20 cellular contexts compared by ENCODE assay signal in the genomic region with DNA sequence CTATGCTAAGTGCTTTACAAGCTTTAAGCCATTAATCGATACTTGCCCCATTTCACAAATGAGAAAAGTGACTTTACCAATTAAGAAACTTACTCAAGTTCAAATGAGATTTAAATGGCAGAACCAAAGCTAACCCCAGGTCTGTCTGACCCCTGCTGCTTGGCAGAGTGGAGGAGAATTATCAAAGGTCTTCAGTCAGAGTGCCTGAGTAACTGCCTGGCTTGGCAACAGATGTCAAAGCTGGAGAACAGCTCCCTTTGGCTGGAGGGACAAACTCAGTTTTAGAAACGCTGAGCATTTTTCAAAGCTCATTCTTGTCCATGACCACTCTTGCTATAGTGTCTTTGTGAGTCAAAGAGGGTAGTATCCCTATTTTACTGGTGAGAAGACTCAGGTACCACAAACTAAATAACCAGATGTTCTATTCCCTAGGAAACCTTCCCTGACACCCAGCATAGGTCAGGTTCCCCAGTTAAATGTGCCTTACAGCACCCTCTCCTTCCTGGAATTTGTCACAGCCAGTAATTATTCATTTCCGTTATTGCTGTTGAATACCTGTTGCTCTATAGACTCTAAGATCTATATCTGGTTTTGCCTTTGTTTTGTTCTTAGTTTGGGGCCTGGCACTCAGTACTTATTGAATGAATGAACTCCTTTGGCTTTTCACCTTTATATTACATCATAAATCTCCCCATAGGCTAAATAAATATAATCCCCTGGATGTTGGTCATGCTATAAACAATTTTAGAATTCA. TPM values are rescaled to one million over a fixed set of nuclear protein-coding genes. Genes with fewer than 3 reads are reported as not detected.
DNase-seq lines count a peak whose midpoint lies in the region; ATAC-seq, FAIRE-seq and TF ChIP-seq lines count a peak whose summit lies in the region.
"Had no signal": no experiment of that assay in that cellular context is flagged by ENCODE, and none has a peak within 500 bp of the region (broad histone marks: within the 10 kb centered on the region; RNA-seq: fewer than 3 reads in every experiment).

No MANE protein-coding gene starts in this region.

- ATAC-seq in activated CD4-positive, alpha-beta T cell treated with anti-CD3 and anti-CD28 coated beads for 36 hours, result peak; percentile 26
- ATAC-seq in foreskin keratinocyte (no peak), HG03457 (IDR thresholded peaks at IDR 0.05; ENCODE audit: unreplicated experiment) (no peak)

- no peak overlapping the region for H3K4me3 Mint-ChIP-seq in activated CD4-positive, alpha-beta T cell treated with anti-CD3 and anti-CD28 coated beads for 36 hours
- no peak overlapping the region for H3K4me3 Mint-ChIP-seq in endodermal cell
- H3K4me3 Mint-ChIP-seq in CD8-positive, alpha-beta memory T cell, result no peak overlapping the region
- H3K4me3 Mint-ChIP-seq: HFFc6 had no signal

- POLR2A ChIA-PET in activated CD4-positive, alpha-beta T cell treated with anti-CD3 and anti-CD28 coated beads for 36 hours (lab: Charles Lee), result no interaction called here
- POLR2A ChIA-PET in CD8-positive, alpha-beta memory T cell (lab: Charles Lee), result no interaction called here

- intact Hi-C loops in activated CD4-positive, alpha-beta T cell treated with anti-CD3 and anti-CD28 coated beads for 36 hours (cut with DNase I, micrococcal nuclease), result no loop called here

- H3K9me3 ChIP-seq in OCI-LY3 (ENCODE audit: insufficient read depth, low read length) (no peaks in the 10 kb centered on the region), endodermal cell (ENCODE audit: control insufficient read depth, low read length) (no peaks in the 10 kb centered on the region), small intestine (ENCODE audit: control insufficient read depth, low read depth) (no peaks in the 10 kb centered on the region)
- H3K9me3 ChIP-seq in CD8-positive, alpha-beta memory T cell (ENCODE audit: low read length), result no peaks in the 10 kb centered on the region
- H3K9me3 ChIP-seq: BLaER1, SK-N-SH had no signal

- H4K20me1 ChIP-seq in OCI-LY3 (ENCODE audit: insufficient read depth, low read length), result no peaks in the 10 kb centered on the region
- H4K20me1 ChIP-seq: BLaER1 had no signal

- no peaks in the 10 kb centered on the region for H3K9me3 Mint-ChIP-seq in activated CD4-positive, alpha-beta T cell treated with anti-CD3 and anti-CD28 coated beads for 36 hours (ENCODE audit: low read depth)
- H3K9me3 Mint-ChIP-seq in endodermal cell, result no peaks in the 10 kb centered on the region
- no peaks in the 10 kb centered on the region for H3K9me3 Mint-ChIP-seq in CD8-positive, alpha-beta memory T cell
- H3K9me3 Mint-ChIP-seq: HFFc6, IgD-negative memory B cell had no signal

- FAIRE-seq in small intestine (lab: Jason Lieb, UNC), result no peak
- FAIRE-seq: GM19239, RCC 7860 had no signal

- DNase-seq in activated CD4-positive, alpha-beta T cell treated with anti-CD3 and anti-CD28 coated beads for 36 hours, result no peak
- DNase-seq in activated CD4-positive, alpha-beta T cell treated with anti-CD3 and anti-CD28 coated beads for 4 hours, result no peak
- DNase-seq in endodermal cell (peak; percentile 47), small intestine (peak; percentile 73), foreskin keratinocyte (no peak)
- no peak for DNase-seq in CD8-positive, alpha-beta memory T cell
- DNase-seq: HFFc6, NCI-H1436, NCI-H2029, NCI-H2171 treated with DMSO at 0.1 percent for 48 hours, NCI-H446 treated with DMSO at 0.1 percent for 48 hours, NCI-H748 treated with DMSO at 0.1 percent for 48 hours, SHP77, SK-N-SH had no signal

- no peak overlapping the region for H3K9ac ChIP-seq in OCI-LY3 (ENCODE audit: low read length)
- H3K9ac ChIP-seq in endodermal cell (ENCODE audit: extremely low read depth, low read length, poor library complexity, severe bottlenecking), result no peak overlapping the region
- H3K9ac ChIP-seq: BLaER1, SK-N-SH had no signal

- no peak overlapping the region for H2AFZ ChIP-seq in OCI-LY3 (ENCODE audit: low read depth, low read length)

- H3K4me1 ChIP-seq in OCI-LY3 (ENCODE audit: low read length), result peaks cover 50% of the 10 kb centered on the region
- H3K4me1 ChIP-seq in endodermal cell (ENCODE audit: control insufficient read depth, insufficient read depth, low read length), result peaks cover 6% of the 10 kb centered on the region
- H3K4me1 ChIP-seq in small intestine (ENCODE audit: control insufficient read depth in 2 of 2, insufficient read depth in 1 of 2, low read depth in 1 of 2, low read length in 1 of 2), result peaks cover 0 to 7% of the 10 kb centered on the region in 2 donors
- H3K4me1 ChIP-seq in foreskin keratinocyte, result peaks cover 10% of the 10 kb centered on the region
- no peaks in the 10 kb centered on the region for H3K4me1 ChIP-seq in CD8-positive, alpha-beta memory T cell (ENCODE audit: insufficient read depth, low read length)

- peaks cover 5% of the 10 kb centered on the region for H3K4me1 Mint-ChIP-seq in activated CD4-positive, alpha-beta T cell treated with anti-CD3 and anti-CD28 coated beads for 36 hours
- peaks cover 27% of the 10 kb centered on the region for H3K4me1 Mint-ChIP-seq in endodermal cell
- peaks cover 4 to 5% (median 5%) of the 10 kb centered on the region in 3 donors for H3K4me1 Mint-ChIP-seq in CD8-positive, alpha-beta memory T cell

- H3K27me3 Mint-ChIP-seq in activated CD4-positive, alpha-beta T cell treated with anti-CD3 and anti-CD28 coated beads for 36 hours, result peaks cover 31% of the 10 kb centered on the region
- H3K27me3 Mint-ChIP-seq in endodermal cell (ENCODE audit: insufficient read depth), result peaks cover 4% of the 10 kb centered on the region
- H3K27me3 Mint-ChIP-seq in CD8-positive, alpha-beta memory T cell, result peaks cover 13 to 33% of the 10 kb centered on the region in 2 donors
- H3K27me3 Mint-ChIP-seq: IgD-negative memory B cell had no signal

- peak overlapping the region; percentile 64 for H3K4me2 ChIP-seq in OCI-LY3 (ENCODE audit: low read length)
- H3K4me2 ChIP-seq: SK-N-SH had no signal

- no peaks in the 10 kb centered on the region for H3K36me3 Mint-ChIP-seq in activated CD4-positive, alpha-beta T cell treated with anti-CD3 and anti-CD28 coated beads for 36 hours (ENCODE audit: low read depth)
- peaks cover 2% of the 10 kb centered on the region for H3K36me3 Mint-ChIP-seq in endodermal cell (ENCODE audit: low read depth)
- H3K36me3 Mint-ChIP-seq in CD8-positive, alpha-beta memory T cell, result peaks cover 0 to 3% (median 0%) of the 10 kb centered on the region in 3 donors

- CTCF ChIA-PET in activated CD4-positive, alpha-beta T cell treated with anti-CD3 and anti-CD28 coated beads for 36 hours (lab: Charles Lee), result interaction anchor here (0.5 to 1.3 kb wide), 8 partner anchors 9 to 777 kb away, joined by 3 to 5 read pairs (median 3); no protein-coding TSS in a partner anchor
- CTCF ChIA-PET in CD8-positive, alpha-beta memory T cell (lab: Charles Lee), result interaction anchor here (1.3 kb wide), 1 partner anchor 56 kb away, joined by 3 read pairs; no protein-coding TSS in a partner anchor

- TF ChIP-seq CTCF in OCI-LY3 (IDR thresholded peaks at IDR 0.05; ENCODE audit: low read depth, low read length) (no peak), endodermal cell (conservative IDR thresholded peaks at IDR 0.05) (no peak), foreskin keratinocyte (conservative IDR thresholded peaks at IDR 0.05) (no peak)

- H3K27ac ChIP-seq in OCI-LY3 (ENCODE audit: low read length), result no peak overlapping the region
- no peak overlapping the region for H3K27ac ChIP-seq in endodermal cell (ENCODE audit: low read depth, low read length)
- H3K27ac ChIP-seq in small intestine (ENCODE audit: low read depth in 1 of 2, low read length in 1 of 2), result peak overlapping the region; percentile 37 to 54
- no peak overlapping the region for H3K27ac ChIP-seq in foreskin keratinocyte
- H3K27ac ChIP-seq in CD8-positive, alpha-beta memory T cell (ENCODE audit: low read depth, low read length), result no peak overlapping the region
- H3K27ac ChIP-seq: BLaER1 had no signal

- 91 to 100% methylated on average over 2 to 3 of the region's 3 CpGs for WGBS in endodermal cell (ENCODE audit: insufficient coverage in 1 of 2, insufficient read length in 1 of 2), 2 experiments
- WGBS in small intestine, 3 donors, result 21 to 65% (median 33%) methylated on average over 3 of the region's 3 CpGs

- H3K27ac Mint-ChIP-seq in activated CD4-positive, alpha-beta T cell treated with anti-CD3 and anti-CD28 coated beads for 36 hours, result no peak overlapping the region
- H3K27ac Mint-ChIP-seq in endodermal cell, result no peak overlapping the region
- no peak overlapping the region for H3K27ac Mint-ChIP-seq in CD8-positive, alpha-beta memory T cell
- H3K27ac Mint-ChIP-seq: HFFc6, IgD-negative memory B cell had no signal

- no peaks in the 10 kb centered on the region for H3K27me3 ChIP-seq in OCI-LY3 (ENCODE audit: low read depth, low read length)
- no peaks in the 10 kb centered on the region for H3K27me3 ChIP-seq in endodermal cell (ENCODE audit: control insufficient read depth, insufficient read depth, low read length, poor library complexity, severe bottlenecking)
- H3K27me3 ChIP-seq in small intestine (ENCODE audit: control insufficient read depth in 2 of 2, insufficient read depth in 2 of 2, low read length in 2 of 2), result no peaks in the 10 kb centered on the region
- H3K27me3 ChIP-seq in foreskin keratinocyte, result no peaks in the 10 kb centered on the region
- no peaks in the 10 kb centered on the region for H3K27me3 ChIP-seq in CD8-positive, alpha-beta memory T cell (ENCODE audit: insufficient read depth, low read length, poor library complexity, severe bottlenecking)
- H3K27me3 ChIP-seq: BLaER1 had no signal

- H3K79me2 ChIP-seq in OCI-LY3 (ENCODE audit: low read length), result no peaks in the 10 kb centered on the region

- H3K4me3 ChIP-seq in OCI-LY3 (ENCODE audit: low read length), result no peak overlapping the region
- H3K4me3 ChIP-seq in endodermal cell (ENCODE audit: low read length), result no peak overlapping the region
- no peak overlapping the region for H3K4me3 ChIP-seq in small intestine (ENCODE audit: low read depth in 1 of 2, low read length in 2 of 2)
- no peak overlapping the region for H3K4me3 ChIP-seq in CD8-positive, alpha-beta memory T cell (ENCODE audit: low read length)
- H3K4me3 ChIP-seq: BLaER1 had no signal

- H3K36me3 ChIP-seq in OCI-LY3 (replicated peaks; ENCODE audit: low read depth, low read length) (no peaks in the 10 kb centered on the region), endodermal cell (ENCODE audit: control insufficient read depth, insufficient read depth, low read length) (no peaks in the 10 kb centered on the region), small intestine (ENCODE audit: control insufficient read depth in 2 of 2, insufficient read depth in 2 of 2, low read length in 2 of 2) (no peaks in the 10 kb centered on the region)
- H3K36me3 ChIP-seq in CD8-positive, alpha-beta memory T cell (ENCODE audit: insufficient read depth, low read length), result no peaks in the 10 kb centered on the region
- H3K36me3 ChIP-seq: BLaER1 had no signal

RNA-seq across cellular contexts. Expression of gene BCAR3, which starts 5.0 kb away (rescaled TPM):
- total RNA-seq in activated CD4-positive, alpha-beta T cell treated with anti-CD3 and anti-CD28 coated beads for 36 hours, result under 1 TPM; 0.46 to 0.54 TPM
- total RNA-seq in endodermal cell (10 to 100 TPM; 32.7 to 48.7 TPM), foreskin keratinocyte (138 and 139 TPM in 2 replicates)
- polyA plus RNA-seq in endodermal cell (2013, experiment 1 of 2), result 23.9 TPM
- 30.7 TPM for polyA plus RNA-seq in endodermal cell (2013, experiment 2 of 2)
- polyA plus RNA-seq in small intestine (10 to 100 TPM; 15.9 to 26.2 (median 21.9) TPM), foreskin keratinocyte (71.2 and 80.6 TPM in 2 replicates)
- under 1 TPM; 0.62 to 0.77 TPM for total RNA-seq in CD8-positive, alpha-beta memory T cell
- polyA plus RNA-seq in CD8-positive, alpha-beta memory T cell, result 0.32 TPM

Comparison
In these comparisons a context has a peak if more than half of its experiments do, and no peak if none do; other contexts are left out.
1. DNase-seq: peak in endodermal cell (single experiment) and small intestine (single experiment); none in activated CD4-positive, alpha-beta T cell treated with anti-CD3 and anti-CD28 coated beads for 36 hours (single experiment), activated CD4-positive, alpha-beta T cell treated with anti-CD3 and anti-CD28 coated beads for 4 hours (0 of 2), foreskin keratinocyte (0 of 2) and CD8-positive, alpha-beta memory T cell (0 of 5).
2. H3K27ac ChIP-seq: peak in small intestine (2 of 2); none in OCI-LY3 (single experiment), endodermal cell (single experiment), foreskin keratinocyte (single experiment) and CD8-positive, alpha-beta memory T cell (single experiment).
3. RNA of gene BCAR3, which starts 5.0 kb away (total RNA-seq): 138 to 139 TPM in foreskin keratinocyte and 32.7 to 48.7 TPM in endodermal cell; 0.62 to 0.77 TPM in CD8-positive, alpha-beta memory T cell and 0.46 to 0.54 TPM in activated CD4-positive, alpha-beta T cell treated with anti-CD3 and anti-CD28 coated beads for 36 hours; every median in the first group is over 10 times any median in the second.